22 cellular contexts compared by ENCODE assay signal in the genomic region with DNA sequence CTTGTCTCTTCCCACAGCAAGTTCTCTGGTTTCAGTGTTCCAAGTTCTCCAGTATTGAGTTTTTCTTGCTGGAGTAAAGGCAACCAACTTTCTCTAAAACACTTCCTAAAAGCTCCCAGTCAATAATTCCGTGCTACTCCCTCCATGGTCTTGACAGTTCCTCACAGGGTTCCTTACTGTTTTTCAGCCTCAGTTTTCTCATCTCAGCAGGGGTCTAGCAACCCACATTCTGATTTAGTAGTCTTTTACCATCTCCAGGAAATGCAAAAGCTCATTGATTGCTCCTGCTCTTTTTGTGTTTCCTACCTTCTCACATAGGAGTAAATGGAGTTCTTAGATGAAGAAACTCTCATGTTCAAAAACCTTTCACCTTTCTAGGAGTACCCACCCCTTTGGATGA.
DNase-seq lines count a peak whose midpoint lies in the region; ATAC-seq, FAIRE-seq and TF ChIP-seq lines count a peak whose summit lies in the region.
"Had no signal": no experiment of that assay in that cellular context is flagged by ENCODE, and none has a peak within 500 bp of the region (broad histone marks: within the 10 kb centered on the region; RNA-seq: fewer than 3 reads in every experiment).

No MANE protein-coding gene starts in this region.

- H4K20me1 ChIP-seq in astrocyte (ENCODE audit: insufficient read depth, low read length), result no peaks in the 10 kb centered on the region
- H4K20me1 ChIP-seq: BLaER1 treated with 17β-estradiol and CSF1 and Interleukin-3, amounts not matched to agents 10 nM and 100 nM had no signal

- H3K36me3 Mint-ChIP-seq in astrocyte (ENCODE audit: low read depth, unreplicated experiment) (no peaks in the 10 kb centered on the region), nephron progenitor cell (ENCODE audit: low read depth) (no peaks in the 10 kb centered on the region)
- no peaks in the 10 kb centered on the region for H3K36me3 Mint-ChIP-seq in activated T-cell treated with anti-CD3 and anti-CD28 coated beads, Interleukin-2, amount 50 U/mL, for 4 hours (ENCODE audit: insufficient read depth)

- H3K4me3 ChIP-seq in H7 (ENCODE audit: insufficient read depth, low read depth, low read length), result no peak overlapping the region
- H3K4me3 ChIP-seq in astrocyte (ENCODE audit: insufficient read depth, low read depth, low read length), result no peak overlapping the region
- H3K4me3 ChIP-seq: BLaER1 treated with 17β-estradiol and CSF1 and Interleukin-3, amounts not matched to agents 10 nM and 100 nM; SJSA1 had no signal

- no peaks in the 10 kb centered on the region for H3K27me3 Mint-ChIP-seq in astrocyte (ENCODE audit: low read depth, unreplicated experiment)
- no peaks in the 10 kb centered on the region for H3K27me3 Mint-ChIP-seq in nephron progenitor cell (ENCODE audit: low read depth, poor library complexity)
- no peaks in the 10 kb centered on the region for H3K27me3 Mint-ChIP-seq in activated T-cell treated with anti-CD3 and anti-CD28 coated beads, Interleukin-2, amount 50 U/mL, for 4 hours (ENCODE audit: low read depth)

- H3K27ac Mint-ChIP-seq in astrocyte (ENCODE audit: unreplicated experiment), result no peak overlapping the region
- H3K27ac Mint-ChIP-seq in nephron progenitor cell, result no peak overlapping the region

- H2AFZ ChIP-seq in astrocyte (ENCODE audit: low read depth, low read length), result no peak overlapping the region

- no peak for ATAC-seq in activated T-cell treated with anti-CD3 and anti-CD28 coated beads, Interleukin-2, amount 50 U/mL, for 4 hours
- ATAC-seq: Right ventricle myocardium inferior had no signal

- H3K9me3 Mint-ChIP-seq in astrocyte (ENCODE audit: unreplicated experiment), result no peaks in the 10 kb centered on the region
- H3K9me3 Mint-ChIP-seq in nephron progenitor cell, result no peaks in the 10 kb centered on the region
- peaks cover 7% of the 10 kb centered on the region for H3K9me3 Mint-ChIP-seq in activated T-cell treated with anti-CD3 and anti-CD28 coated beads, Interleukin-2, amount 50 U/mL, for 4 hours

- H3K4me1 Mint-ChIP-seq in astrocyte (ENCODE audit: low read depth, unreplicated experiment) (no peaks in the 10 kb centered on the region), nephron progenitor cell (peaks cover 21% of the 10 kb centered on the region)
- no peaks in the 10 kb centered on the region for H3K4me1 Mint-ChIP-seq in activated T-cell treated with anti-CD3 and anti-CD28 coated beads, Interleukin-2, amount 50 U/mL, for 4 hours (ENCODE audit: low read depth)
- H3K4me1 Mint-ChIP-seq: CD4-positive, alpha-beta memory T cell had no signal

- TF ChIP-seq CTCF in astrocyte (IDR thresholded peaks at IDR 0.05; ENCODE audit: insufficient read depth, low read depth, low read length) (no peak), nephron progenitor cell (IDR thresholded peaks at IDR 0.05) (no peak)

- peak; percentile 13 for DNase-seq in H7
- no peak for DNase-seq in astrocyte (ENCODE audit: low read depth)
- DNase-seq in iPS DF 4.7 (ENCODE audit: extremely low read depth, low spot score), result peak; percentile 36
- DNase-seq in nephron progenitor cell, result no peak
- no peak for DNase-seq in GDM1 (lab: John Stamatoyannopoulos, UW)
- DNase-seq in central memory CD4-positive, alpha-beta T cell, result no peak
- DNase-seq in activated T-cell treated with anti-CD3 and anti-CD28 coated beads, Interleukin-2, amount 50 U/mL, for 4 hours, result no peak
- DNase-seq in NCI-H2081 treated with DMSO at 0.1 percent for 48 hours (lab: John Stamatoyannopoulos, UW), result no peak
- DNase-seq: 8988T; CD4-positive, alpha-beta memory T cell; GOT3; KG1; NCI-H1092; NCI-H2081; NCI-H2171 treated with DMSO at 0.1 percent for 48 hours; NCI-H524 treated with DMSO at 0.1 percent for 48 hours; NCI-H82 had no signal

- H3K9me3 ChIP-seq in astrocyte (ENCODE audit: insufficient read depth, low read depth, low read length), result no peaks in the 10 kb centered on the region
- H3K9me3 ChIP-seq: BLaER1 treated with 17β-estradiol and CSF1 and Interleukin-3, amounts not matched to agents 10 nM and 100 nM; SJSA1 had no signal

- H3K36me3 ChIP-seq in H7 (replicated peaks; ENCODE audit: control insufficient read depth, insufficient read depth, low read length) (no peaks in the 10 kb centered on the region), astrocyte (ENCODE audit: insufficient read depth, low read length) (no peaks in the 10 kb centered on the region)
- H3K36me3 ChIP-seq: BLaER1 treated with 17β-estradiol and CSF1 and Interleukin-3, amounts not matched to agents 10 nM and 100 nM; SJSA1 had no signal

- no peak for FAIRE-seq in astrocyte (lab: Jason Lieb, UNC)
- FAIRE-seq: G401.6, GM18507 had no signal

- no peaks in the 10 kb centered on the region for H3K27me3 ChIP-seq in H7 (ENCODE audit: control insufficient read depth, insufficient read depth, low read length)
- H3K27me3 ChIP-seq in astrocyte (ENCODE audit: insufficient read depth, low read length), result no peaks in the 10 kb centered on the region
- H3K27me3 ChIP-seq: BLaER1 treated with 17β-estradiol and CSF1 and Interleukin-3, amounts not matched to agents 10 nM and 100 nM; SJSA1 had no signal

- H3K27ac ChIP-seq in astrocyte (ENCODE audit: low read depth, low read length), result no peak overlapping the region
- H3K27ac ChIP-seq: BLaER1 treated with 17β-estradiol and CSF1 and Interleukin-3, amounts not matched to agents 10 nM and 100 nM; SJSA1 had no signal

- peak overlapping the region; percentile 4 for H3K9ac ChIP-seq in astrocyte (ENCODE audit: low read length)
- H3K9ac ChIP-seq: BLaER1 treated with 17β-estradiol and CSF1 and Interleukin-3, amounts not matched to agents 10 nM and 100 nM had no signal

- H3K4me3 Mint-ChIP-seq in astrocyte (ENCODE audit: unreplicated experiment), result no peak overlapping the region
- H3K4me3 Mint-ChIP-seq in nephron progenitor cell, result peak overlapping the region; percentile 14
- no peak overlapping the region for H3K4me3 Mint-ChIP-seq in activated T-cell treated with anti-CD3 and anti-CD28 coated beads, Interleukin-2, amount 50 U/mL, for 4 hours

- H3K79me2 ChIP-seq in astrocyte (ENCODE audit: insufficient read depth, low read length), result no peaks in the 10 kb centered on the region

- H3K4me1 ChIP-seq in astrocyte (ENCODE audit: insufficient read depth, low read length), result no peaks in the 10 kb centered on the region
- H3K4me1 ChIP-seq: SJSA1 had no signal

- H3K4me2 ChIP-seq in astrocyte (ENCODE audit: low read length), result peak overlapping the region; percentile 67
- H3K4me2 ChIP-seq: BLaER1 treated with 17β-estradiol and CSF1 and Interleukin-3, amounts not matched to agents 10 nM and 100 nM had no signal

Comparison
In these comparisons a context has a peak if more than half of its experiments do, and no peak if none do; other contexts are left out.
1. DNase-seq: peak in H7 (single experiment) and iPS DF 4.7 (single experiment); none in astrocyte (single experiment), nephron progenitor cell (single experiment), GDM1 (single experiment), central memory CD4-positive, alpha-beta T cell (single experiment), activated T-cell treated with anti-CD3 and anti-CD28 coated beads, Interleukin-2, amount 50 U/mL, for 4 hours (single experiment) and NCI-H2081 treated with DMSO at 0.1 percent for 48 hours (single experiment).